ENCODE assay signal across 17 cellular contexts in genomic region chr7:27329917-27330316, GRCh38.
A peak's percentile ranks its signal among the peaks of the same experiment; 100 is the strongest.
DNase-seq lines count a peak whose midpoint lies in the region; ATAC-seq and TF ChIP-seq lines count a peak whose summit lies in the region.
"Had no signal": no experiment of that assay in that cellular context is flagged by ENCODE, and none has a peak within 500 bp of the region (broad histone marks: within the 10 kb centered on the region; RNA-seq: fewer than 3 reads in every experiment).

No MANE protein-coding gene starts in this region.

- ATAC-seq in RWPE2 (ENCODE audit: low read depth) = no peak
- ATAC-seq in activated T-cell treated with anti-CD3 and anti-CD28 coated beads, Interleukin-2, amount 50 U/mL, for 4 hours = no peak
- ATAC-seq: GM12878 had no signal

- H3K4me1 Mint-ChIP-seq in H9 = no peaks in the 10 kb centered on the region
- H3K4me1 Mint-ChIP-seq in activated T-cell treated with anti-CD3 and anti-CD28 coated beads, Interleukin-2, amount 50 U/mL, for 4 hours (ENCODE audit: low read depth) = no peaks in the 10 kb centered on the region
- H3K4me1 Mint-ChIP-seq: IgD-negative memory B cell had no signal

- no peak overlapping the region for H3K56ac ChIP-seq in H9 (ENCODE audit: insufficient read length, low read depth, low read length)

- no peaks in the 10 kb centered on the region for H3K9me3 ChIP-seq in BE2C
- no peaks in the 10 kb centered on the region for H3K9me3 ChIP-seq in H9 (ENCODE audit: control insufficient read depth, low read depth, low read length)
- no peaks in the 10 kb centered on the region for H3K9me3 ChIP-seq in RWPE2 (ENCODE audit: severe bottlenecking)
- H3K9me3 ChIP-seq in ovary = peaks cover 0 to 4% of the 10 kb centered on the region in 2 donors
- H3K9me3 ChIP-seq: thoracic aorta had no signal

- H2AK5ac ChIP-seq in H9 (ENCODE audit: insufficient read length, low read length) = no peak overlapping the region

- H2BK20ac ChIP-seq in H9 (ENCODE audit: low read depth, low read length, poor library complexity, severe bottlenecking) = no peak overlapping the region

- H3K4me3 ChIP-seq in BE2C (ENCODE audit: low read depth, low read length) (no peak overlapping the region), RWPE2 (ENCODE audit: severe bottlenecking) (no peak overlapping the region), ovary (no peak overlapping the region)
- H3K4me3 ChIP-seq: GM12878, thoracic aorta had no signal

- H4K5ac ChIP-seq in H9 (ENCODE audit: insufficient read length, low read depth, low read length) = no peak overlapping the region

- H3K79me1 ChIP-seq in H9 (ENCODE audit: insufficient read depth, low read depth, low read length, poor library complexity, severe bottlenecking) = no peaks in the 10 kb centered on the region

- H3T11ph ChIP-seq in H9 (ENCODE audit: low read length) = no peak overlapping the region

- H2BK12ac ChIP-seq in H9 (ENCODE audit: insufficient read length, low read depth, low read length) = no peak overlapping the region

- TF ChIP-seq EP300 in ovary (IDR thresholded peaks at IDR 0.05) = no peak

- no peak overlapping the region for H4K8ac ChIP-seq in H9 (replicated peaks; ENCODE audit: insufficient read length, low read depth, low read length)

- no peaks in the 10 kb centered on the region for H3K79me2 ChIP-seq in H9 (ENCODE audit: insufficient read depth, low read length)

- H3K18ac ChIP-seq in H9 (ENCODE audit: insufficient read length, low read depth, low read length) = no peak overlapping the region

- no peaks in the 10 kb centered on the region for H3K23me2 ChIP-seq in H9 (ENCODE audit: insufficient read length, low read depth, low read length, poor library complexity, severe bottlenecking)

- peaks cover 2% of the 10 kb centered on the region; the same call in 1 of the 2 replicates for H3K27me3 Mint-ChIP-seq in H9 (ENCODE audit: low read depth)
- peaks cover 7% of the 10 kb centered on the region for H3K27me3 Mint-ChIP-seq in activated T-cell treated with anti-CD3 and anti-CD28 coated beads, Interleukin-2, amount 50 U/mL, for 4 hours (ENCODE audit: low read depth)
- H3K27me3 Mint-ChIP-seq: IgD-negative memory B cell had no signal

- H3K27ac Mint-ChIP-seq in H9 = no peak overlapping the region
- H3K27ac Mint-ChIP-seq: activated CD4-positive, alpha-beta memory T cell treated with anti-CD3 and anti-CD28 coated beads for 36 hours; IgD-negative memory B cell had no signal

- H4K91ac ChIP-seq in H9 (ENCODE audit: insufficient read length, low read depth, low read length) = no peak overlapping the region

- H3K9me3 Mint-ChIP-seq in H9 = peaks cover 0 to 3% of the 10 kb centered on the region in 2 experiments; a peak in 1 of 5 replicates
- H3K9me3 Mint-ChIP-seq in activated T-cell treated with anti-CD3 and anti-CD28 coated beads, Interleukin-2, amount 50 U/mL, for 4 hours = peaks cover 12% of the 10 kb centered on the region

- H3K36me3 Mint-ChIP-seq in H9 (ENCODE audit: insufficient read depth in 1 of 3, low read depth in 3 of 3) = peaks cover 0 to 11% (median 2%) of the 10 kb centered on the region in 3 experiments; a peak in 4 of 7 replicates
- no peaks in the 10 kb centered on the region for H3K36me3 Mint-ChIP-seq in activated T-cell treated with anti-CD3 and anti-CD28 coated beads, Interleukin-2, amount 50 U/mL, for 4 hours (ENCODE audit: insufficient read depth)
- H3K36me3 Mint-ChIP-seq: activated CD4-positive, alpha-beta memory T cell treated with anti-CD3 and anti-CD28 coated beads for 36 hours; CD14-positive monocyte had no signal

- H2AFZ ChIP-seq in H9 (ENCODE audit: low read length) = no peak overlapping the region

- H3K27ac ChIP-seq in H9 (ENCODE audit: insufficient read length, low read depth, low read length) = no peak overlapping the region
- no peak overlapping the region for H3K27ac ChIP-seq in RWPE2 (ENCODE audit: poor library complexity, severe bottlenecking)
- no peak overlapping the region for H3K27ac ChIP-seq in ovary
- H3K27ac ChIP-seq: thoracic aorta had no signal

- no peaks in the 10 kb centered on the region for H4K20me1 ChIP-seq in H9 (ENCODE audit: control insufficient read depth, insufficient read depth, insufficient read length)

- no peak overlapping the region for H3K23ac ChIP-seq in H9 (ENCODE audit: insufficient read length, low read depth, low read length)

- DNase-seq in BE2C (no peak), H9 (no peak), RWPE2 (ENCODE audit: low spot score) (no peak), iPS-NIHi11 (ENCODE audit: low spot score) (peak; percentile 41), NCI-H524 treated with DMSO at 0.1 percent for 48 hours (lab: John Stamatoyannopoulos, UW) (no peak), ovary (no peak)
- no peak for DNase-seq in stimulated activated CD4-positive, alpha-beta T cell treated with anti-CD3 and anti-CD28 coated beads, Interleukin-4, amount 100 ng/mL, for 4 hours
- no peak for DNase-seq in activated T-cell treated with anti-CD3 and anti-CD28 coated beads, Interleukin-2, amount 50 U/mL, for 4 hours
- DNase-seq: activated CD4-positive, alpha-beta memory T cell treated with anti-CD3 and anti-CD28 coated beads for 36 hours; kidney glomerular epithelial cell; midbrain; occipital lobe; stimulated activated CD4-positive, alpha-beta T cell treated with anti-CD3 and anti-CD28 coated beads, Interleukin-4, amount 100 ng/mL, for 24 hours had no signal

- no peak overlapping the region for H2BK5ac ChIP-seq in H9 (ENCODE audit: insufficient read length, low read length)

- intact Hi-C loops in ovary (cut with DNase I) = no loop called here

- H3K4ac ChIP-seq in H9 (ENCODE audit: low read depth, low read length) = no peak overlapping the region

- H3K4me3 Mint-ChIP-seq in H9 = no peak overlapping the region
- no peak overlapping the region for H3K4me3 Mint-ChIP-seq in activated T-cell treated with anti-CD3 and anti-CD28 coated beads, Interleukin-2, amount 50 U/mL, for 4 hours
- H3K4me3 Mint-ChIP-seq: activated CD4-positive, alpha-beta memory T cell treated with anti-CD3 and anti-CD28 coated beads for 36 hours; CD14-positive monocyte; IgD-negative memory B cell had no signal

- 0 out of 2 replicates have a peak, but pooled peaks have one; percentile 12 for TF ChIP-seq CTCF in BE2C (IDR thresholded peaks at IDR 0.05; ENCODE audit: low read depth, low read length)
- TF ChIP-seq CTCF in H9 (conservative IDR thresholded peaks at IDR 0.05) = peak; percentile 41
- peak; percentile 34 for TF ChIP-seq CTCF in RWPE2 (IDR thresholded peaks at IDR 0.05; ENCODE audit: poor library complexity, severe bottlenecking)
- no peak for TF ChIP-seq CTCF in ovary (IDR thresholded peaks at IDR 0.05)

- no peak overlapping the region for H3K14ac ChIP-seq in H9 (ENCODE audit: insufficient read depth, low read length)

- H3K4me2 ChIP-seq in H9 (ENCODE audit: insufficient read depth, insufficient read length, low read length) = no peak overlapping the region

- peaks cover 25% of the 10 kb centered on the region for H3K27me3 ChIP-seq in BE2C
- no peaks in the 10 kb centered on the region for H3K27me3 ChIP-seq in H9 (ENCODE audit: insufficient read depth, low read length)
- no peaks in the 10 kb centered on the region for H3K27me3 ChIP-seq in RWPE2 (ENCODE audit: insufficient read depth, poor library complexity, severe bottlenecking)
- no peaks in the 10 kb centered on the region for H3K27me3 ChIP-seq in ovary

- H3K36me3 ChIP-seq in BE2C (no peaks in the 10 kb centered on the region), RWPE2 (ENCODE audit: low read depth) (no peaks in the 10 kb centered on the region), ovary (no peaks in the 10 kb centered on the region)
- H3K36me3 ChIP-seq: thoracic aorta had no signal

- no peak overlapping the region for H2BK120ac ChIP-seq in H9 (ENCODE audit: low read depth, low read length, poor library complexity, severe bottlenecking)

- H3K9ac ChIP-seq in H9 (ENCODE audit: extremely low read depth, insufficient read length, low read length) = no peak overlapping the region

- H3K4me1 ChIP-seq in BE2C (no peaks in the 10 kb centered on the region), H9 (ENCODE audit: insufficient read depth, low read length) (no peaks in the 10 kb centered on the region), RWPE2 (ENCODE audit: insufficient read depth, poor library complexity, severe bottlenecking) (peaks cover 6% of the 10 kb centered on the region), ovary (ENCODE audit: insufficient read depth) (no peaks in the 10 kb centered on the region)

- TF ChIP-seq POLR2A in ovary (IDR thresholded peaks at IDR 0.05) = no peak

- no peak overlapping the region for H2BK15ac ChIP-seq in H9 (ENCODE audit: low read depth, low read length)

- WGBS in H9 (ENCODE audit: extremely low coverage, insufficient read length, low lambda C conversion rate) = no CpG with 5 or more reads among the region's 1 CpG
- 8 to 14% (median 9%) methylated on average over 1 of the region's 1 CpG for WGBS in ovary, 3 donors

Comparison
In these comparisons a context has a peak if more than half of its experiments do, and no peak if none do; other contexts are left out.
1. CTCF ChIP-seq: peak in BE2C (single experiment), H9 (single experiment) and RWPE2 (single experiment); none in ovary (0 of 3).